Comparison of ENCODE assay signal across 1 cellular context in genomic region chr1:244300029-244300375, GRCh38.
TF ChIP-seq lines count a peak whose summit lies in the region.

No MANE protein-coding gene starts in this region.

TF ChIP-seq in K562, 482 proteins besides CTCF, POLR2A, EP300 and RAD21 (continued from another document):
- TF ChIP-seq, protein P1, sequence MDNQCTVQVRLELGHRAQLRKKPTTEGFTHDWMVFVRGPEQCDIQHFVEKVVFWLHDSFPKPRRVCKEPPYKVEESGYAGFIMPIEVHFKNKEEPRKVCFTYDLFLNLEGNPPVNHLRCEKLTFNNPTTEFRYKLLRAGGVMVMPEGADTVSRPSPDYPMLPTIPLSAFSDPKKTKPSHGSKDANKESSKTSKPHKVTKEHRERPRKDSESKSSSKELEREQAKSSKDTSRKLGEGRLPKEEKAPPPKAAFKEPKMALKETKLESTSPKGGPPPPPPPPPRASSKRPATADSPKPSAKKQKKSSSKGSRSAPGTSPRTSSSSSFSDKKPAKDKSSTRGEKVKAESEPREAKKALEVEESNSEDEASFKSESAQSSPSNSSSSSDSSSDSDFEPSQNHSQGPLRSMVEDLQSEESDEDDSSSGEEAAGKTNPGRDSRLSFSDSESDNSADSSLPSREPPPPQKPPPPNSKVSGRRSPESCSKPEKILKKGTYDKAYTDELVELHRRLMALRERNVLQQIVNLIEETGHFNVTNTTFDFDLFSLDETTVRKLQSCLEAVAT (IDR thresholded peaks at IDR 0.05), result peak in 1 of 2 experiments; percentile 6; a peak in 2 of 4 replicates
